Comparison of ENCODE assay signal across 1 cellular context in genomic region chr18:79383388-79384056, GRCh38.
TF ChIP-seq lines count a peak whose summit lies in the region.

No MANE protein-coding gene starts in this region.

TF ChIP-seq in GM12878, 131 proteins besides CTCF, POLR2A, EP300 and RAD21 (continued from another document):
- TF ChIP-seq E2F8 (IDR thresholded peaks at IDR 0.05; ENCODE audit: low read depth, partially characterized antibody) (no peak), MLLT1 (IDR thresholded peaks at IDR 0.05) (no peak), SKIL (IDR thresholded peaks at IDR 0.05; ENCODE audit: low read depth, poor library complexity, severe bottlenecking) (no peak), SMAD5 (IDR thresholded peaks at IDR 0.05; ENCODE audit: low read depth) (no peak), MTA3 (IDR thresholded peaks at IDR 0.05; ENCODE audit: borderline replicate concordance, low read length) (no peak), IKZF2 (IDR thresholded peaks at IDR 0.05) (no peak), ESRRA (IDR thresholded peaks at IDR 0.05; ENCODE audit: low read length) (no peak), HDAC2 (IDR thresholded peaks at IDR 0.05) (no peak), ZSCAN29 (IDR thresholded peaks at IDR 0.05) (no peak), BMI1 (IDR thresholded peaks at IDR 0.05; ENCODE audit: borderline replicate concordance) (no peak), ATF7 (IDR thresholded peaks at IDR 0.05; ENCODE audit: low read depth) (no peak), BCLAF1 (IDR thresholded peaks at IDR 0.05) (no peak), BCL3 (IDR thresholded peaks at IDR 0.05; ENCODE audit: borderline replicate concordance, insufficient read depth, low read depth, low read length, poor library complexity, severe bottlenecking) (no peak), TCF12 (IDR thresholded peaks at IDR 0.05; ENCODE audit: low read depth, low read length) (no peak)
